30 cellular contexts compared by ENCODE assay signal in the genomic region with DNA sequence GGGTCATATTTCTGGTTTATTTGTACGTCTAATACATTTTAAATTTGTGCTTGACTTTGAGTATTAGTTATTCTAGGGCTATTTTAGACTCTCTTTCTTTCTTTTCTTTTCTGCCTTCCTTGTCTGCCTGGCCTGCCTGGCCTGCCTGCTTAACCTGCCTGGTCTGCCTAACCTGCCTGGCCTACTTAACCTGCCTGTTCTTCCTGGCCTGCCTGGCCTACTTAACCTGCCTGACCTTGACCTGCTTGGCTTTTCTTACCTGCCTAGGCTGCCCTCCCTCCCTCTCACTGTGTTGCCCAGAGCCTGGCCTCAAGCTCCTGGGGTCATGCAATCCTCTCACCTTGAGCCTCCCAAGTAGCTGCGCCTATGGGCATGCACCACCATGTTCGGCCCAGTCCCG.
"Had no signal": no experiment of that assay in that cellular context is flagged by ENCODE, and none has a peak within 500 bp of the region (broad histone marks: within the 10 kb centered on the region; RNA-seq: fewer than 3 reads in every experiment).

No MANE protein-coding gene starts in this region.

- ATAC-seq: activated CD8-positive, alpha-beta T cell treated with anti-CD3 and anti-CD28 coated beads for 36 hours; activated T-cell treated with anti-CD3 and anti-CD28 coated beads, Interleukin-2, amount 50 U/mL, for 72 hours; activated T-helper 17 cell treated with anti-CD3 and anti-CD28 coated beads, Interleukin-2, amount 50 U/mL, for 72 hours; PC-3; Right ventricle myocardium inferior; SK-N-SH treated with all-trans-retinoic acid at 6 μM for 48 hours; T-cell; T-helper 17 cell had no signal

- H3K4me3 ChIP-seq: ascending aorta, cardiac muscle cell had no signal

- DNase-seq: activated CD4-positive, alpha-beta T cell treated with anti-CD3 and anti-CD28 coated beads for 1 hour; activated CD4-positive, alpha-beta T cell treated with anti-CD3 and anti-CD28 coated beads for 48 hours; activated CD4-positive, CD25-positive, alpha-beta regulatory T cell; activated CD8-positive, alpha-beta T cell treated with anti-CD3 and anti-CD28 coated beads for 36 hours; activated effector memory CD4-positive, alpha-beta T cell treated with anti-CD3 and anti-CD28 coated beads, Interleukin-2, amount 50 U/mL, for 16 hours; activated naive CD4-positive, alpha-beta T cell; activated naive CD4-positive, alpha-beta T cell treated with anti-CD3 and anti-CD28 coated beads, Interleukin-2, amount 50 U/mL, for 16 hours; activated naive CD8-positive, alpha-beta T cell treated with anti-CD3 and anti-CD28 coated beads for 36 hours; activated T-cell treated with anti-CD3 and anti-CD28 coated beads, Interleukin-2, amount 50 U/mL, for 1 hour; activated T-cell treated with anti-CD3 and anti-CD28 coated beads, Interleukin-2, amount 50 U/mL, for 72 hours; amygdala; MM.1S; MV-4-11; NCI-H1092; NCI-H1436 treated with DMSO at 0.1 percent for 48 hours; NCI-H187; NCI-H2029 treated with DMSO at 0.1 percent for 48 hours; NCI-H2107; PC-3; SIG-M5; T-cell; T-helper 17 cell had no signal

- H3K9me3 ChIP-seq: ascending aorta had no signal

- H3K27me3 ChIP-seq: ascending aorta, cardiac muscle cell had no signal

- H3K4me2 ChIP-seq: KMS-11 had no signal

- H3K27ac ChIP-seq: ascending aorta, cardiac muscle cell, KMS-11, RWPE1, VCaP had no signal

- H3K4me1 ChIP-seq: ascending aorta had no signal

- H3K36me3 ChIP-seq: ascending aorta, cardiac muscle cell had no signal
